ENCODE assay signal across 12 cellular contexts in genomic region chr5:116492776-116493175, GRCh38.
DNase-seq lines count a peak whose midpoint lies in the region; ATAC-seq, FAIRE-seq and TF ChIP-seq lines count a peak whose summit lies in the region.
"Had no signal": no experiment of that assay in that cellular context is flagged by ENCODE, and none has a peak within 500 bp of the region (broad histone marks: within the 10 kb centered on the region; RNA-seq: fewer than 3 reads in every experiment).

No MANE protein-coding gene starts in this region.

- H3K9me3 Mint-ChIP-seq in endodermal cell (no peaks in the 10 kb centered on the region), Calu3 (ENCODE audit: low read depth, unreplicated experiment) (peaks cover 2% of the 10 kb centered on the region)

- ATAC-seq in GM18502 (IDR thresholded peaks at IDR 0.05; ENCODE audit: poor library complexity, unreplicated experiment) (peak; percentile 58), HG03457 (IDR thresholded peaks at IDR 0.05; ENCODE audit: unreplicated experiment) (peak; percentile 51), mucosa of descending colon (peak; percentile 23), pancreas (no peak)
- ATAC-seq: HCT116 had no signal

- CTCF ChIA-PET in Calu3 (lab: Charles Lee), result interaction anchor here (0.6 to 1.7 kb wide), 6 partner anchors 12 to 962 kb away, joined by 3 to 7 read pairs (median 3); no protein-coding TSS in a partner anchor

- no TSS peak for BruUV-seq in Calu3 (replicated peaks; lab: Mats Ljungman, UMichigan)

- no peak for FAIRE-seq in pancreas (lab: Jason Lieb, UNC)

- intact Hi-C loops in mucosa of descending colon (cut with DNase I, micrococcal nuclease), result no loop called here
- intact Hi-C loops in pancreas (cut with DNase I), result no loop called here
- intact Hi-C loops in Calu3 (cut with micrococcal nuclease; ENCODE audit: unreplicated experiment), result loop anchor here (1.0 to 2.0 kb wide), 3 partner anchors 34 to 349 kb away; no protein-coding TSS in a partner anchor

- TF ChIP-seq CTCF in endodermal cell (conservative IDR thresholded peaks at IDR 0.05), result no peak
- no peak for TF ChIP-seq CTCF in mucosa of descending colon (IDR thresholded peaks at IDR 0.05)
- TF ChIP-seq CTCF in pancreas (IDR thresholded peaks at IDR 0.05), result no peak
- TF ChIP-seq CTCF in Calu3 (IDR thresholded peaks at IDR 0.05; ENCODE audit: unreplicated experiment), result no peak

- H3K36me3 Mint-ChIP-seq in endodermal cell (ENCODE audit: low read depth) (peaks cover 90% of the 10 kb centered on the region), Calu3 (ENCODE audit: insufficient read depth, unreplicated experiment) (peaks cover 18% of the 10 kb centered on the region)

- no peak overlapping the region for H3K4me3 ChIP-seq in endodermal cell (ENCODE audit: low read length)
- no peak overlapping the region for H3K4me3 ChIP-seq in mucosa of descending colon
- no peak overlapping the region for H3K4me3 ChIP-seq in pancreas

- no peak overlapping the region for H3K4me3 Mint-ChIP-seq in endodermal cell
- no peak overlapping the region for H3K4me3 Mint-ChIP-seq in Calu3 (ENCODE audit: low read depth, unreplicated experiment)

- H3K27ac ChIP-seq in endodermal cell (ENCODE audit: low read depth, low read length) (no peak overlapping the region), pancreas (no peak overlapping the region)

- no peak overlapping the region for H3K9ac ChIP-seq in endodermal cell (ENCODE audit: extremely low read depth, low read length, poor library complexity, severe bottlenecking)

- 80 to 96% methylated on average over 3 of the region's 3 CpGs for WGBS in endodermal cell (ENCODE audit: insufficient coverage in 1 of 2, insufficient read length in 1 of 2), 2 experiments
- WGBS in pancreas, 2 donors, result 82 to 87% methylated on average over 3 of the region's 3 CpGs

- DNase-seq in endodermal cell, result peak; percentile 45
- no peak for DNase-seq in mucosa of descending colon
- no peak for DNase-seq in activated CD4-positive, CD25-positive, alpha-beta regulatory T cell (lab: John Stamatoyannopoulos, UW)
- no peak for DNase-seq in islet precursor cell
- no peak for DNase-seq in pancreas
- DNase-seq in Calu3, result no peak
- DNase-seq: NCI-H187 treated with DMSO at 0.1 percent for 48 hours; stimulated activated CD4-positive, alpha-beta T cell treated with anti-CD3 and anti-CD28 coated beads, Interleukin-4, amount 100 ng/mL, for 24 hours; T-helper 1 cell had no signal

- H3K36me3 ChIP-seq in endodermal cell (ENCODE audit: control insufficient read depth, insufficient read depth, low read length) (peaks cover 47% of the 10 kb centered on the region), mucosa of descending colon (ENCODE audit: low read depth) (no peaks in the 10 kb centered on the region), pancreas (peaks cover 0 to 4% (median 0%) of the 10 kb centered on the region in 3 donors)

- H3K27me3 ChIP-seq in endodermal cell (ENCODE audit: control insufficient read depth, insufficient read depth, low read length, poor library complexity, severe bottlenecking), result no peaks in the 10 kb centered on the region
- H3K27me3 ChIP-seq in pancreas, result no peaks in the 10 kb centered on the region

- H3K9me3 ChIP-seq in endodermal cell (ENCODE audit: control insufficient read depth, low read length) (no peaks in the 10 kb centered on the region), mucosa of descending colon (no peaks in the 10 kb centered on the region), pancreas (no peaks in the 10 kb centered on the region)

- no peaks in the 10 kb centered on the region for H3K27me3 Mint-ChIP-seq in endodermal cell (ENCODE audit: insufficient read depth)
- H3K27me3 Mint-ChIP-seq in Calu3 (ENCODE audit: unreplicated experiment), result no peaks in the 10 kb centered on the region

- peaks cover 13% of the 10 kb centered on the region for H3K4me1 ChIP-seq in endodermal cell (ENCODE audit: control insufficient read depth, insufficient read depth, low read length)
- no peaks in the 10 kb centered on the region for H3K4me1 ChIP-seq in mucosa of descending colon (ENCODE audit: low read depth)
- H3K4me1 ChIP-seq in pancreas, result no peaks in the 10 kb centered on the region

- H3K27ac Mint-ChIP-seq in endodermal cell (no peak overlapping the region), Calu3 (ENCODE audit: unreplicated experiment) (no peak overlapping the region)

- H3K4me1 Mint-ChIP-seq in endodermal cell, result peaks cover 34% of the 10 kb centered on the region
- peaks cover 32% of the 10 kb centered on the region for H3K4me1 Mint-ChIP-seq in Calu3 (ENCODE audit: low read depth, unreplicated experiment)

Comparison
In these comparisons a context has a peak if more than half of its experiments do, and no peak if none do; other contexts are left out.
1. ATAC-seq: peak in GM18502 (single experiment), HG03457 (single experiment) and mucosa of descending colon (single experiment); none in pancreas (0 of 4).